In genomic region chr19:40465025-40465780, GRCh38 we compare ENCODE assay signal across 7 cellular contexts.
DNase-seq lines count a peak whose midpoint lies in the region; ATAC-seq and TF ChIP-seq lines count a peak whose summit lies in the region.

Gene BLVRB (minus strand): TSS chr19:40465745. CDS start chr19:40465688, 57 bp downstream.

- H3K9ac ChIP-seq in HUES6 (ENCODE audit: low read length): peak within 1 kb of the TSS; percentile 63

- H3K4me1 Mint-ChIP-seq in T-helper 2 cell treated with Interferon-gamma antibody and Interleukin-4, amounts not matched to agents 5 μg/mL and 100 μg/mL, for 36 hours (ENCODE audit: low read depth): peaks cover 22% of the 10 kb centered on the region

- H3K27ac Mint-ChIP-seq in T-helper 2 cell treated with Interferon-gamma antibody and Interleukin-4, amounts not matched to agents 5 μg/mL and 100 μg/mL, for 36 hours: peak within 1 kb of the TSS; percentile 77

- H3K4me3 ChIP-seq in HUES6 (ENCODE audit: low read depth, low read length) (peak within 1 kb of the TSS; percentile 97), muscle layer of duodenum (ENCODE audit: low read depth in 1 of 2, low read length in 2 of 2) (peak within 1 kb of the TSS; percentile 73 to 81)

- H3K27ac ChIP-seq in HUES6 (ENCODE audit: low read depth, low read length) (peak within 1 kb of the TSS; percentile 56; the same call in 1 of the 2 replicates), epithelial cell of prostate (peak within 1 kb of the TSS; percentile 97), muscle layer of duodenum (ENCODE audit: low read length) (peak within 1 kb of the TSS; percentile 97)

- H3K27me3 ChIP-seq in HUES6 (ENCODE audit: control insufficient read depth, insufficient read depth, low read length): peaks cover 32% of the 10 kb centered on the region
- H3K27me3 ChIP-seq in muscle layer of duodenum (ENCODE audit: low read depth, low read length): no peaks in the 10 kb centered on the region

- peak within 1 kb of the TSS; percentile 68 for H3K4me3 Mint-ChIP-seq in T-helper 2 cell treated with Interferon-gamma antibody and Interleukin-4, amounts not matched to agents 5 μg/mL and 100 μg/mL, for 36 hours

- H3K27me3 Mint-ChIP-seq in T-helper 2 cell treated with Interferon-gamma antibody and Interleukin-4, amounts not matched to agents 5 μg/mL and 100 μg/mL, for 36 hours (ENCODE audit: low read depth): peaks cover 20% of the 10 kb centered on the region

- peak; percentile 50 for TF ChIP-seq POLR2A in GM10847 (IDR thresholded peaks at IDR 0.05; ENCODE audit: extremely low read depth, insufficient read length)

- H3K36me3 ChIP-seq in HUES6 (ENCODE audit: control insufficient read depth, insufficient read depth, low read length): no peaks in the 10 kb centered on the region
- H3K36me3 ChIP-seq in muscle layer of duodenum (ENCODE audit: control insufficient read depth in 1 of 2, insufficient read depth in 2 of 2, low read length in 2 of 2): no peaks in the 10 kb centered on the region

- H3K9me3 Mint-ChIP-seq in T-helper 2 cell treated with Interferon-gamma antibody and Interleukin-4, amounts not matched to agents 5 μg/mL and 100 μg/mL, for 36 hours: no peaks in the 10 kb centered on the region

- H3K4me1 ChIP-seq in HUES6 (ENCODE audit: control insufficient read depth, insufficient read depth, low read length): peaks cover 17% of the 10 kb centered on the region
- peaks cover 13 to 32% of the 10 kb centered on the region in 2 donors for H3K4me1 ChIP-seq in muscle layer of duodenum (ENCODE audit: control insufficient read depth in 1 of 2, insufficient read depth in 2 of 2, low read length in 2 of 2)

- ATAC-seq in HG03571 (IDR thresholded peaks at IDR 0.05; ENCODE audit: unreplicated experiment): no peak

- H3K9me3 ChIP-seq in HUES6 (ENCODE audit: control insufficient read depth, insufficient read depth, low read depth, low read length) (no peaks in the 10 kb centered on the region), muscle layer of duodenum (ENCODE audit: control insufficient read depth in 1 of 2, low read length in 2 of 2) (no peaks in the 10 kb centered on the region)

- peak; percentile 36 for DNase-seq in T-helper 2 cell treated with Interferon-gamma antibody and Interleukin-4, amounts not matched to agents 5 μg/mL and 100 μg/mL, for 36 hours (ENCODE audit: low spot score)
- no peak for DNase-seq in epithelial cell of prostate (ENCODE audit: low read depth, low spot score)
- no peak for DNase-seq in dedifferentiated amniotic fluid mesenchymal stem cell (ENCODE audit: extremely low spot score)

- H3K36me3 Mint-ChIP-seq in T-helper 2 cell treated with Interferon-gamma antibody and Interleukin-4, amounts not matched to agents 5 μg/mL and 100 μg/mL, for 36 hours (ENCODE audit: low read depth): no peaks in the 10 kb centered on the region
